21 cellular contexts compared by ENCODE assay signal in the genomic region with DNA sequence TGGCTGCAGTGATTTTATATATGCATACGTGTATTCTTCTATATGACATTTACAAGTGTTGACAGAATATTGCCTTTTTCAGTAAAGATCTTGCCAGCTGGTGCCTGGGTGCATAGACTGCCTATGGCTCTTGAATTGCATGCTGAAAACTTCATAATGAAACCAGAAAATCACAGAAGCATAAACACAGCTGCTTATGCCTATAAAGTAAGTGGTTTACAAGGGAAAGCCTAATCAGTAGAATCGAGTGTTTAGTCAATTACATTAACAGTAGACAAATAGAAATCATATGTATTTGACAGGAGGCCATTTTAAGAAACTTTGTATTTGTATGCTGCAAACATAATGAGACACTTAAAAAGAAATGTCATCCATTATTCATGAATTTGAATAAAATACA.
DNase-seq lines count a peak whose midpoint lies in the region; ATAC-seq and TF ChIP-seq lines count a peak whose summit lies in the region.
"Had no signal": no experiment of that assay in that cellular context is flagged by ENCODE, and none has a peak within 500 bp of the region (broad histone marks: within the 10 kb centered on the region; RNA-seq: fewer than 3 reads in every experiment).

No MANE protein-coding gene starts in this region.

- ATAC-seq in GM18909 (IDR thresholded peaks at IDR 0.05; ENCODE audit: poor library complexity, unreplicated experiment): peak; percentile 60
- peak; percentile 83 for ATAC-seq in HG02870 (IDR thresholded peaks at IDR 0.05; ENCODE audit: unreplicated experiment)
- ATAC-seq in SK-N-SH treated with all-trans-retinoic acid at 6 μM for 48 hours: no peak; the same call in 2 of the 3 replicates
- ATAC-seq in GM18517 (IDR thresholded peaks at IDR 0.05; ENCODE audit: unreplicated experiment): no peak
- ATAC-seq: activated CD4-positive, alpha-beta T cell treated with anti-CD3 and anti-CD28 coated beads for 36 hours; left ventricle myocardium superior had no signal

- DNase-seq in NCI-H1105 (lab: John Stamatoyannopoulos, UW) (peak; percentile 25), GF-D8 (lab: John Stamatoyannopoulos, UW) (no peak), COR-L47 (lab: John Stamatoyannopoulos, UW) (no peak), esophagus squamous epithelium (lab: John Stamatoyannopoulos, UW) (no peak)
- DNase-seq: activated CD4-positive, alpha-beta T cell treated with anti-CD3 and anti-CD28 coated beads for 36 hours; activated CD8-positive, alpha-beta memory T cell treated with anti-CD3 and anti-CD28 coated beads, Interleukin-2, amount 50 U/mL, for 4 hours; activated gamma-delta T cell treated with Interleukin-2 at 50 U/mL for 16 hours; amygdala; caudate nucleus; effector CD4-positive, alpha-beta T cell; EL; left ventricle myocardium superior; NCI-H2029; NCI-H526; spleen; testis had no signal

- no peak for TF ChIP-seq CTCF in esophagus squamous epithelium (IDR thresholded peaks at IDR 0.05)

- WGBS in esophagus squamous epithelium, 2 donors: 58 to 60% methylated on average over 2 of the region's 2 CpGs

- intact Hi-C loops in esophagus squamous epithelium (cut with DNase I): no loop called here

- H3K4me1 ChIP-seq in esophagus squamous epithelium: no peaks in the 10 kb centered on the region
- H3K4me1 ChIP-seq: esophagus muscularis mucosa, spleen, testis had no signal

- no peak for TF ChIP-seq POLR2A in esophagus squamous epithelium (IDR thresholded peaks at IDR 0.05)

- H3K4me3 ChIP-seq in esophagus squamous epithelium: no peak overlapping the region
- H3K4me3 ChIP-seq: esophagus muscularis mucosa, spleen, testis had no signal

- H3K36me3 ChIP-seq in esophagus squamous epithelium: no peaks in the 10 kb centered on the region
- H3K36me3 ChIP-seq: esophagus muscularis mucosa, spleen had no signal

- H3K27me3 ChIP-seq in esophagus squamous epithelium: no peaks in the 10 kb centered on the region
- H3K27me3 ChIP-seq: esophagus muscularis mucosa, spleen, testis had no signal

- H3K9me3 ChIP-seq in esophagus squamous epithelium: no peaks in the 10 kb centered on the region
- H3K9me3 ChIP-seq: esophagus muscularis mucosa, spleen, testis had no signal

- H3K27ac ChIP-seq in esophagus squamous epithelium: no peak overlapping the region
- H3K27ac ChIP-seq: esophagus muscularis mucosa, spleen, testis had no signal

TF ChIP-seq in SK-N-SH treated with all-trans-retinoic acid at 6 μM for 48 hours, 23 proteins besides CTCF, POLR2A, EP300 and RAD21:
- TF ChIP-seq TCF4 (CRISPR knock-in tag; IDR thresholded peaks at IDR 0.05; ENCODE audit: borderline replicate concordance) (peak; percentile 54; the same call in 1 of the 2 replicates), ISL1 (CRISPR knock-in tag; IDR thresholded peaks at IDR 0.05) (no peak), ZNF8 (CRISPR knock-in tag; IDR thresholded peaks at IDR 0.05) (no peak), ZFP30 (CRISPR knock-in tag; IDR thresholded peaks at IDR 0.05) (no peak), ZNF70 (CRISPR knock-in tag; IDR thresholded peaks at IDR 0.05) (no peak)
- TF ChIP-seq, protein P1, sequence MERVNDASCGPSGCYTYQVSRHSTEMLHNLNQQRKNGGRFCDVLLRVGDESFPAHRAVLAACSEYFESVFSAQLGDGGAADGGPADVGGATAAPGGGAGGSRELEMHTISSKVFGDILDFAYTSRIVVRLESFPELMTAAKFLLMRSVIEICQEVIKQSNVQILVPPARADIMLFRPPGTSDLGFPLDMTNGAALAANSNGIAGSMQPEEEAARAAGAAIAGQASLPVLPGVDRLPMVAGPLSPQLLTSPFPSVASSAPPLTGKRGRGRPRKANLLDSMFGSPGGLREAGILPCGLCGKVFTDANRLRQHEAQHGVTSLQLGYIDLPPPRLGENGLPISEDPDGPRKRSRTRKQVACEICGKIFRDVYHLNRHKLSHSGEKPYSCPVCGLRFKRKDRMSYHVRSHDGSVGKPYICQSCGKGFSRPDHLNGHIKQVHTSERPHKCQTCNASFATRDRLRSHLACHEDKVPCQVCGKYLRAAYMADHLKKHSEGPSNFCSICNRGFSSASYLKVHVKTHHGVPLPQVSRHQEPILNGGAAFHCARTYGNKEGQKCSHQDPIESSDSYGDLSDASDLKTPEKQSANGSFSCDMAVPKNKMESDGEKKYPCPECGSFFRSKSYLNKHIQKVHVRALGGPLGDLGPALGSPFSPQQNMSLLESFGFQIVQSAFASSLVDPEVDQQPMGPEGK (CRISPR knock-in tag; IDR thresholded peaks at IDR 0.05; ENCODE audit: borderline replicate concordance): no peak
- TF ChIP-seq, protein P2, sequence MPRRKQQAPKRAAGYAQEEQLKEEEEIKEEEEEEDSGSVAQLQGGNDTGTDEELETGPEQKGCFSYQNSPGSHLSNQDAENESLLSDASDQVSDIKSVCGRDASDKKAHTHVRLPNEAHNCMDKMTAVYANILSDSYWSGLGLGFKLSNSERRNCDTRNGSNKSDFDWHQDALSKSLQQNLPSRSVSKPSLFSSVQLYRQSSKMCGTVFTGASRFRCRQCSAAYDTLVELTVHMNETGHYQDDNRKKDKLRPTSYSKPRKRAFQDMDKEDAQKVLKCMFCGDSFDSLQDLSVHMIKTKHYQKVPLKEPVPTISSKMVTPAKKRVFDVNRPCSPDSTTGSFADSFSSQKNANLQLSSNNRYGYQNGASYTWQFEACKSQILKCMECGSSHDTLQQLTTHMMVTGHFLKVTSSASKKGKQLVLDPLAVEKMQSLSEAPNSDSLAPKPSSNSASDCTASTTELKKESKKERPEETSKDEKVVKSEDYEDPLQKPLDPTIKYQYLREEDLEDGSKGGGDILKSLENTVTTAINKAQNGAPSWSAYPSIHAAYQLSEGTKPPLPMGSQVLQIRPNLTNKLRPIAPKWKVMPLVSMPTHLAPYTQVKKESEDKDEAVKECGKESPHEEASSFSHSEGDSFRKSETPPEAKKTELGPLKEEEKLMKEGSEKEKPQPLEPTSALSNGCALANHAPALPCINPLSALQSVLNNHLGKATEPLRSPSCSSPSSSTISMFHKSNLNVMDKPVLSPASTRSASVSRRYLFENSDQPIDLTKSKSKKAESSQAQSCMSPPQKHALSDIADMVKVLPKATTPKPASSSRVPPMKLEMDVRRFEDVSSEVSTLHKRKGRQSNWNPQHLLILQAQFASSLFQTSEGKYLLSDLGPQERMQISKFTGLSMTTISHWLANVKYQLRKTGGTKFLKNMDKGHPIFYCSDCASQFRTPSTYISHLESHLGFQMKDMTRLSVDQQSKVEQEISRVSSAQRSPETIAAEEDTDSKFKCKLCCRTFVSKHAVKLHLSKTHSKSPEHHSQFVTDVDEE (CRISPR knock-in tag; IDR thresholded peaks at IDR 0.05): peak; percentile 34; the same call in 1 of the 2 replicates

Comparison
In these comparisons a context has a peak if more than half of its experiments do, and no peak if none do; other contexts are left out.
1. ATAC-seq: peak in GM18909 (single experiment) and HG02870 (single experiment); none in SK-N-SH treated with all-trans-retinoic acid at 6 μM for 48 hours (single experiment) and GM18517 (single experiment).